ENCODE assay signal across 10 cellular contexts in the genomic region with DNA sequence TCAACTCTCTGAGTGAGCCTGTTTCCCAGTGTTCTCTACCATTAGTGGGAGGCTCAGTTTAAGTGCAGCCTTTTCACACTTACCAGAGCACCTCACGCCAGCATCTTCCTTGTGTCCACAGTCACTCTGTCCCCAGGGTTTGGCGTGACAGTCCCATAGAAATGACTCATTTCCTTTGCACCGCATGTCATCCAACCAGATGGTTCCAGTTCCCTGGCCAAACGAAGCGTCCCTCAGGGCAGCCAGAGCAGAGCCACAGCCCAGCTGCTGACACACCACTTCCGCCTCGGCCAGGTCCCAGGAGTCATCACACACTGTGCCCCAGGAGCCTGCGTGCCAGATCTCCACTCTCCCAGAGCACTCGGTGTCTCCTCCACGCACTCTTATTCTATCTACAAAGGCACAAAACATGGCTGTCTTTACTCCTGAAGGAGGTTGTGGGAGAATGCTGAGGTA.
A peak's percentile ranks its signal among the peaks of the same experiment; 100 is the strongest.
DNase-seq lines count a peak whose midpoint lies in the region; ATAC-seq and TF ChIP-seq lines count a peak whose summit lies in the region.
"Had no signal": no experiment of that assay in that cellular context is flagged by ENCODE, and none has a peak within 500 bp of the region (broad histone marks: within the 10 kb centered on the region; RNA-seq: fewer than 3 reads in every experiment).

No MANE protein-coding gene starts in this region.

- H3K9me3 ChIP-seq in heart left ventricle: peaks cover 0 to 8% (median 0%) of the 10 kb centered on the region in 12 donors

- H3K4me3 ChIP-seq in GM23338 (no peak overlapping the region), heart left ventricle (peak overlapping the region in 3 of 12 donors; percentile 6 to 29 (median 21))
- H3K4me3 ChIP-seq: skin epidermis had no signal

- no peaks in the 10 kb centered on the region for H3K36me3 Mint-ChIP-seq in GM23338 (ENCODE audit: low read depth)
- H3K36me3 Mint-ChIP-seq in activated T-helper 1 cell treated with anti-CD3 and anti-CD28 coated beads, Interleukin-12 subunit alpha, Interleukin-12 subunit beta, Interleukin-2, Interleukin-4 antibody, amounts not matched to agents 30 ng/mL and 10 ng/mL and 1 ng/mL, durations not matched to agents 14 hours and 24 hours and 36 hours (ENCODE audit: low read depth): no peaks in the 10 kb centered on the region

- no peaks in the 10 kb centered on the region; the same call in 2 of the 3 replicates for H3K9me3 Mint-ChIP-seq in GM23338
- H3K9me3 Mint-ChIP-seq in activated T-helper 1 cell treated with anti-CD3 and anti-CD28 coated beads, Interleukin-12 subunit alpha, Interleukin-12 subunit beta, Interleukin-2, Interleukin-4 antibody, amounts not matched to agents 30 ng/mL and 10 ng/mL and 1 ng/mL, durations not matched to agents 14 hours and 24 hours and 36 hours: no peaks in the 10 kb centered on the region

- ATAC-seq in GM23338 (no peak), heart left ventricle (peak; percentile 51 to 83 (median 71)), GM18519 (IDR thresholded peaks at IDR 0.05; ENCODE audit: low FRiP score, unreplicated experiment) (no peak)

- no peak for TF ChIP-seq CTCF in GM23338 (conservative IDR thresholded peaks at IDR 0.05; ENCODE audit: low read depth in 2 of 2)
- no peak for TF ChIP-seq CTCF in heart left ventricle (IDR thresholded peaks at IDR 0.05)

- TF ChIP-seq POLR2A in heart left ventricle (IDR thresholded peaks at IDR 0.05): no peak

- H3K27me3 ChIP-seq in GM23338 (ENCODE audit: insufficient read depth): no peaks in the 10 kb centered on the region
- H3K27me3 ChIP-seq in heart left ventricle: peaks cover 0 to 2% (median 0%) of the 10 kb centered on the region in 9 donors

- H3K4me1 Mint-ChIP-seq in GM23338: no peaks in the 10 kb centered on the region
- H3K4me1 Mint-ChIP-seq in activated T-helper 1 cell treated with anti-CD3 and anti-CD28 coated beads, Interleukin-12 subunit alpha, Interleukin-12 subunit beta, Interleukin-2, Interleukin-4 antibody, amounts not matched to agents 30 ng/mL and 10 ng/mL and 1 ng/mL, durations not matched to agents 14 hours and 24 hours and 36 hours (ENCODE audit: low read depth): no peaks in the 10 kb centered on the region

- H3K4me3 Mint-ChIP-seq in GM23338: no peak overlapping the region
- H3K4me3 Mint-ChIP-seq in activated T-helper 1 cell treated with anti-CD3 and anti-CD28 coated beads, Interleukin-12 subunit alpha, Interleukin-12 subunit beta, Interleukin-2, Interleukin-4 antibody, amounts not matched to agents 30 ng/mL and 10 ng/mL and 1 ng/mL, durations not matched to agents 14 hours and 24 hours and 36 hours: no peak overlapping the region

- DNase-seq in COLO668 (lab: John Stamatoyannopoulos, UW; ENCODE audit: unreplicated experiment): peak; percentile 1
- no peak for DNase-seq in GM23338 (ENCODE audit: low spot score)
- DNase-seq in NOMO-1 treated with dmso at 0.1 percent for 144 hours (lab: John Stamatoyannopoulos, UW; ENCODE audit: unreplicated experiment): peak; percentile 88
- peak; percentile 39 to 77 (median 72) for DNase-seq in heart left ventricle
- DNase-seq in SKM-1 treated with dmso at 0.1 percent for 144 hours (lab: John Stamatoyannopoulos, UW; ENCODE audit: unreplicated experiment): no peak
- DNase-seq in activated T-helper 1 cell treated with anti-CD3 and anti-CD28 coated beads, Interleukin-12 subunit alpha, Interleukin-12 subunit beta, Interleukin-2, Interleukin-4 antibody, amounts not matched to agents 30 ng/mL and 10 ng/mL and 1 ng/mL, durations not matched to agents 14 hours and 24 hours and 36 hours (ENCODE audit: low spot score): no peak
- no peak for DNase-seq in HuH-7.5 (ENCODE audit: low spot score)
- DNase-seq: MM.1S had no signal

- no peak overlapping the region for H3K4me2 ChIP-seq in GM23338

- intact Hi-C loops in heart left ventricle (cut with DNase I): no loop called here
- intact Hi-C loops in activated T-helper 1 cell treated with anti-CD3 and anti-CD28 coated beads, Interleukin-12 subunit alpha, Interleukin-12 subunit beta, Interleukin-2, Interleukin-4 antibody, amounts not matched to agents 30 ng/mL and 10 ng/mL and 1 ng/mL, durations not matched to agents 14 hours and 24 hours and 36 hours (cut with micrococcal nuclease): no loop called here

- 39 to 54% (median 45%) methylated on average over 10 of the region's 10 CpGs for WGBS in heart left ventricle, 4 donors

- H3K4me1 ChIP-seq in GM23338 (ENCODE audit: insufficient read depth) (no peaks in the 10 kb centered on the region), heart left ventricle (no peaks in the 10 kb centered on the region)

- H4K20me1 ChIP-seq in GM23338 (replicated peaks; ENCODE audit: insufficient read depth): no peaks in the 10 kb centered on the region

- no peaks in the 10 kb centered on the region for H3K9me2 ChIP-seq in GM23338 (ENCODE audit: insufficient read depth)

- H3K36me3 ChIP-seq in GM23338 (ENCODE audit: insufficient read depth) (no peaks in the 10 kb centered on the region), heart left ventricle (no peaks in the 10 kb centered on the region)

- peak overlapping the region; percentile 54; the same call in 1 of the 2 replicates for H2AFZ ChIP-seq in GM23338

- H3F3A ChIP-seq in GM23338 (replicated peaks; ENCODE audit: low read depth): no peaks in the 10 kb centered on the region

- H3K27me3 Mint-ChIP-seq in GM23338 (ENCODE audit: insufficient read depth, low read depth, poor library complexity): peaks cover 2% of the 10 kb centered on the region
- no peaks in the 10 kb centered on the region for H3K27me3 Mint-ChIP-seq in activated T-helper 1 cell treated with anti-CD3 and anti-CD28 coated beads, Interleukin-12 subunit alpha, Interleukin-12 subunit beta, Interleukin-2, Interleukin-4 antibody, amounts not matched to agents 30 ng/mL and 10 ng/mL and 1 ng/mL, durations not matched to agents 14 hours and 24 hours and 36 hours (ENCODE audit: insufficient read depth)

- 0 out of 2 replicates have a peak overlapping the region, but pooled peaks have one; percentile 23 for H3K27ac Mint-ChIP-seq in GM23338
- H3K27ac Mint-ChIP-seq in activated T-helper 1 cell treated with anti-CD3 and anti-CD28 coated beads, Interleukin-12 subunit alpha, Interleukin-12 subunit beta, Interleukin-2, Interleukin-4 antibody, amounts not matched to agents 30 ng/mL and 10 ng/mL and 1 ng/mL, durations not matched to agents 14 hours and 24 hours and 36 hours: no peak overlapping the region

- no peaks in the 10 kb centered on the region for H3K79me2 ChIP-seq in GM23338 (replicated peaks; ENCODE audit: insufficient read depth)

- H3K27ac ChIP-seq in GM23338 (ENCODE audit: low read depth) (no peak overlapping the region), heart left ventricle (peak overlapping the region in 1 of 12 donors; percentile 15)

TF ChIP-seq in GM23338, 12 proteins besides CTCF, POLR2A, EP300 and RAD21 (continues in another document):
- TF ChIP-seq ZNF331 (CRISPR knock-in tag; IDR thresholded peaks at IDR 0.05; ENCODE audit: low read depth): no peak
- no peak for TF ChIP-seq JUNB (IDR thresholded peaks at IDR 0.05; ENCODE audit: unreplicated experiment)
- TF ChIP-seq CREB1 (CRISPR knock-in tag; IDR thresholded peaks at IDR 0.05; ENCODE audit: low read depth): no peak
- no peak for TF ChIP-seq NANOG (IDR thresholded peaks at IDR 0.05; ENCODE audit: borderline replicate concordance)

Comparison
In these comparisons a context has a peak if more than half of its experiments do, and no peak if none do; other contexts are left out.
1. DNase-seq: peak in COLO668 (single experiment), NOMO-1 treated with dmso at 0.1 percent for 144 hours (single experiment) and heart left ventricle (5 of 5); none in GM23338 (single experiment), SKM-1 treated with dmso at 0.1 percent for 144 hours (single experiment), activated T-helper 1 cell treated with anti-CD3 and anti-CD28 coated beads, Interleukin-12 subunit alpha, Interleukin-12 subunit beta, Interleukin-2, Interleukin-4 antibody, amounts not matched to agents 30 ng/mL and 10 ng/mL and 1 ng/mL, durations not matched to agents 14 hours and 24 hours and 36 hours (single experiment) and HuH-7.5 (single experiment).
2. ATAC-seq: peak in heart left ventricle (4 of 4); none in GM23338 (single experiment) and GM18519 (single experiment).